In genomic region chr21:32412162-32412997, GRCh38 we compare ENCODE assay signal across 8 cellular contexts. TPM values are rescaled to one million over a fixed set of nuclear protein-coding genes. Genes with fewer than 3 reads are reported as not detected.
DNase-seq lines count a peak whose midpoint lies in the region; ATAC-seq, FAIRE-seq and TF ChIP-seq lines count a peak whose summit lies in the region.

TSS of gene EVA1C (plus strand) at chr21:32412706. CDS start at chr21:32412854, 148 bp downstream.

- H3K27me3 ChIP-seq in endothelial cell of umbilical vein (ENCODE audit: control insufficient read depth in 2 of 2, insufficient read depth in 2 of 2, low read length in 2 of 2) = no peaks in the 10 kb centered on the region

- H2AFZ ChIP-seq in endothelial cell of umbilical vein (ENCODE audit: low read depth, low read length) = peak within 1 kb of the TSS; percentile 55

- TF ChIP-seq POLR2A in endothelial cell of umbilical vein (IDR thresholded peaks at IDR 0.05; ENCODE audit: low read depth, low read length) = no peak

- no peak for FAIRE-seq in endothelial cell of umbilical vein (lab: Jason Lieb, UNC)

- no peak for ATAC-seq in HG02884 (IDR thresholded peaks at IDR 0.05; ENCODE audit: unreplicated experiment)
- ATAC-seq in HG02678 (IDR thresholded peaks at IDR 0.05; ENCODE audit: unreplicated experiment) = no peak

- peaks cover 35% of the 10 kb centered on the region for H3K4me1 ChIP-seq in endothelial cell of umbilical vein (ENCODE audit: control insufficient read depth, extremely low read depth, insufficient read depth, low read length)

- dilution Hi-C loops in endothelial cell of umbilical vein (cut with MboI; ENCODE audit: extremely low pct_ligation_motif_present, low sequenced_read_pairs) = no loop called here

- peak in 1 of 2 donors; percentile 11 for TF ChIP-seq CTCF in endothelial cell of umbilical vein (IDR thresholded peaks at IDR 0.05; ENCODE audit: extremely low read depth in 1 of 2, insufficient read depth in 1 of 2, low read depth in 1 of 2, low read length in 2 of 2)

- peak within 1 kb of the TSS; percentile 88 for H3K4me2 ChIP-seq in endothelial cell of umbilical vein (ENCODE audit: insufficient read depth, low read length)

- peak within 1 kb of the TSS; percentile 99 for H3K27ac ChIP-seq in endothelial cell of umbilical vein (ENCODE audit: insufficient read depth, low read depth, low read length)

- POLR2A ChIA-PET in endothelial cell of umbilical vein (lab: Charles Lee) = interaction anchor here (0.9 kb wide), 1 partner anchor 63 kb away, joined by 4 read pairs; no protein-coding TSS in a partner anchor

- peaks cover 49% of the 10 kb centered on the region for H3K79me2 ChIP-seq in endothelial cell of umbilical vein (ENCODE audit: control insufficient read depth, insufficient read depth, low read length)

- no TSS peak for BruUV-seq in endothelial cell of umbilical vein (replicated peaks; lab: Mats Ljungman, UMichigan)

- H3K36me3 ChIP-seq in endothelial cell of umbilical vein (ENCODE audit: control insufficient read depth in 2 of 2, extremely low read depth in 1 of 2, insufficient read depth in 2 of 2, low read length in 2 of 2) = no peaks in the 10 kb centered on the region

- intact Hi-C loops in endothelial cell of umbilical vein (cut with micrococcal nuclease) = loop anchor here (1.0 to 2.0 kb wide), 2 partner anchors 19 to 44 kb away; partner anchors contain the start of gene URB1

- H3K4me3 ChIP-seq in endothelial cell of umbilical vein (replicated peaks in 1 of 3; ENCODE audit: insufficient read depth in 1 of 3, low read depth in 1 of 3, low read length in 3 of 3) = peak within 1 kb of the TSS; percentile 46 to 81 (median 73)

- no peaks in the 10 kb centered on the region for H3K9me3 ChIP-seq in endothelial cell of umbilical vein (replicated peaks; ENCODE audit: control insufficient read depth, insufficient read depth, low read length)

- CTCF ChIA-PET in endothelial cell of umbilical vein (lab: Charles Lee) = interaction anchor here (1.1 to 13.1 kb wide), 7 partner anchors 9 to 185 kb away, joined by 3 to 286 read pairs (median 10); no protein-coding TSS in a partner anchor

- H3K9me1 ChIP-seq in endothelial cell of umbilical vein (replicated peaks; ENCODE audit: control insufficient read depth, extremely low read depth, insufficient read depth, low read length) = no peaks in the 10 kb centered on the region

- H3K9ac ChIP-seq in endothelial cell of umbilical vein (replicated peaks; ENCODE audit: extremely low read depth, insufficient read depth, low read length) = peak within 1 kb of the TSS; percentile 99

- H4K20me1 ChIP-seq in endothelial cell of umbilical vein (replicated peaks; ENCODE audit: control insufficient read depth, extremely low read depth, insufficient read depth, low read length) = no peaks in the 10 kb centered on the region

- DNase-seq in COLO668 (lab: John Stamatoyannopoulos, UW; ENCODE audit: unreplicated experiment) = peak; percentile 68
- peak; percentile 24 for DNase-seq in NCI-H2227 treated with DMSO at 0.1 percent for 48 hours (lab: John Stamatoyannopoulos, UW)
- peak; percentile 67 for DNase-seq in activated T-cell treated with anti-CD3 and anti-CD28 coated beads for 24 hours (ENCODE audit: low read depth)
- DNase-seq in endothelial cell of umbilical vein (ENCODE audit: low read depth, low spot score) = peak; percentile 69
- peak; percentile 52 for DNase-seq in midbrain (lab: John Stamatoyannopoulos, UW)
- peak; percentile 46 for DNase-seq in stimulated activated CD8-positive, alpha-beta memory T cell treated with anti-CD3 and anti-CD28 coated beads, Interleukin-15, amount 100 ng/mL, for 24 hours (ENCODE audit: low read depth)

TF ChIP-seq in endothelial cell of umbilical vein, 7 proteins besides CTCF, POLR2A, EP300 and RAD21:
- no peak for TF ChIP-seq JUN (IDR thresholded peaks at IDR 0.05; ENCODE audit: borderline replicate concordance, insufficient read depth, insufficient read length, low read depth)
- peak; percentile 42 for TF ChIP-seq MYC (IDR thresholded peaks at IDR 0.05; ENCODE audit: low read depth, low read length)
- TF ChIP-seq GATA2 (IDR thresholded peaks at IDR 0.05; ENCODE audit: insufficient read depth, insufficient read length, low read depth, low read length) = no peak
TF ChIP-seq in endothelial cell of umbilical vein: peak in this region for 1.

RNA-seq across cellular contexts. Expression of gene EVA1C, which starts in this region (rescaled TPM):
- total RNA-seq in endothelial cell of umbilical vein = 31.7 and 38.6 TPM in 2 replicates
- 22.8 and 29.8 TPM in 2 replicates for polyA plus RNA-seq in endothelial cell of umbilical vein
- 28.8 and 32.0 TPM in 2 replicates for polyA plus RNA-seq in endothelial cell of umbilical vein (2011; cell fraction: cytosol; rRNA removed)
- polyA plus RNA-seq in endothelial cell of umbilical vein (2011; cell fraction: nucleus; rRNA removed) = 31.4 and 32.5 TPM in 2 replicates
- polyA plus RNA-seq in endothelial cell of umbilical vein (2012) = 48.2 and 52.3 TPM in 2 replicates
- polyA minus RNA-seq in endothelial cell of umbilical vein = 29.1 and 34.6 TPM in 2 replicates
- 33.8 TPM for polyA minus RNA-seq in endothelial cell of umbilical vein (2011; cell fraction: cytosol; rRNA and poly(A)+ RNA removed)
- polyA minus RNA-seq in endothelial cell of umbilical vein (2011; cell fraction: nucleus; rRNA and poly(A)+ RNA removed) = 62.3 and 65.1 TPM in 2 replicates
